ENCODE assay signal across 9 cellular contexts in genomic region chr1:8598783-8599182, GRCh38.
DNase-seq lines count a peak whose midpoint lies in the region; ATAC-seq and TF ChIP-seq lines count a peak whose summit lies in the region.
"Had no signal": no experiment of that assay in that cellular context is flagged by ENCODE, and none has a peak within 500 bp of the region (broad histone marks: within the 10 kb centered on the region; RNA-seq: fewer than 3 reads in every experiment).

No MANE protein-coding gene starts in this region.

- peaks cover 10% of the 10 kb centered on the region for H3K9me3 Mint-ChIP-seq in WTC11
- peaks cover 0 to 5% of the 10 kb centered on the region in 2 donors for H3K9me3 Mint-ChIP-seq in activated naive CD4-positive, alpha-beta T cell treated with anti-CD3 and anti-CD28 coated beads, Interleukin-2, amount 50 U/mL, for 72 hours

- H3K27ac ChIP-seq in thoracic aorta = peak overlapping the region; percentile 35 to 61

- peak overlapping the region; percentile 85 for H3K27ac Mint-ChIP-seq in WTC11
- H3K27ac Mint-ChIP-seq in activated naive CD4-positive, alpha-beta T cell treated with anti-CD3 and anti-CD28 coated beads, Interleukin-2, amount 50 U/mL, for 72 hours = no peak overlapping the region

- DNase-seq in WTC11 (ENCODE audit: low spot score) (no peak), fibroblast of pulmonary artery (ENCODE audit: low read depth) (peak; percentile 13), mucosa of gallbladder (ENCODE audit: low spot score) (peak; percentile 24), thoracic aorta (ENCODE audit: low spot score) (no peak), cortex of kidney (lab: John Stamatoyannopoulos, UW) (no peak), SKM-1 treated with dmso at 0.1 percent for 144 hours (lab: John Stamatoyannopoulos, UW; ENCODE audit: unreplicated experiment) (no peak), SW480 (ENCODE audit: low spot score) (no peak)
- DNase-seq in activated naive CD4-positive, alpha-beta T cell treated with anti-CD3 and anti-CD28 coated beads, Interleukin-2, amount 50 U/mL, for 72 hours (ENCODE audit: low spot score in 2 of 2) = no peak

- POLR2A ChIA-PET in WTC11 (lab: Charles Lee) = no interaction called here

- no peaks in the 10 kb centered on the region for H3K27me3 Mint-ChIP-seq in WTC11 (ENCODE audit: low read depth)

- peak; percentile 29 for ATAC-seq in WTC11
- ATAC-seq in thoracic aorta (ENCODE audit: insufficient number of reproducible peaks, low FRiP score, low read depth) = no peak
- ATAC-seq in activated naive CD4-positive, alpha-beta T cell treated with anti-CD3 and anti-CD28 coated beads, Interleukin-2, amount 50 U/mL, for 72 hours = no peak

- H3K36me3 Mint-ChIP-seq in WTC11 = peaks cover 14% of the 10 kb centered on the region
- peaks cover 0 to 18% of the 10 kb centered on the region in 2 donors for H3K36me3 Mint-ChIP-seq in activated naive CD4-positive, alpha-beta T cell treated with anti-CD3 and anti-CD28 coated beads, Interleukin-2, amount 50 U/mL, for 72 hours

- CTCF ChIA-PET in WTC11 (lab: Charles Lee) = interaction anchor here (0.9 to 1.5 kb wide), 3 partner anchors 73 to 250 kb away, joined by 3 to 5 read pairs (median 4); no protein-coding TSS in a partner anchor

- H3K9me3 ChIP-seq in thoracic aorta = no peaks in the 10 kb centered on the region

- H3K4me3 ChIP-seq in fibroblast of pulmonary artery (replicated peaks; ENCODE audit: low read depth, low read length) = no peak overlapping the region
- peak overlapping the region; percentile 62 for H3K4me3 ChIP-seq in thoracic aorta
- H3K4me3 ChIP-seq: lung had no signal

- TF ChIP-seq CTCF in WTC11 (IDR thresholded peaks at IDR 0.05) = no peak
- TF ChIP-seq CTCF in fibroblast of pulmonary artery (IDR thresholded peaks at IDR 0.05; ENCODE audit: low read length, missing control alignments) = no peak
- TF ChIP-seq CTCF in thoracic aorta (IDR thresholded peaks at IDR 0.05) = no peak

- H3K4me1 ChIP-seq in thoracic aorta (ENCODE audit: control insufficient read depth in 1 of 2, low read depth in 2 of 2) = peaks cover 7 to 44% of the 10 kb centered on the region in 2 donors

- H3K27me3 ChIP-seq in thoracic aorta (replicated peaks; ENCODE audit: insufficient read depth) = no peaks in the 10 kb centered on the region

- H3K4me1 Mint-ChIP-seq in WTC11 = peaks cover 50% of the 10 kb centered on the region

- H3K36me3 ChIP-seq in thoracic aorta = no peaks in the 10 kb centered on the region

- H3K4me3 Mint-ChIP-seq in WTC11 = no peak overlapping the region

TF ChIP-seq in WTC11, 78 proteins besides CTCF, POLR2A, EP300 and RAD21:
- no peak for TF ChIP-seq IRF2 (CRISPR knock-in tag; IDR thresholded peaks at IDR 0.05; ENCODE audit: borderline replicate concordance, low read depth)
- TF ChIP-seq ZNF232 (CRISPR knock-in tag; IDR thresholded peaks at IDR 0.05) = no peak
- TF ChIP-seq TP53 (CRISPR knock-in tag; IDR thresholded peaks at IDR 0.05) = no peak

Comparison
In these comparisons a context has a peak if more than half of its experiments do, and no peak if none do; other contexts are left out.
1. DNase-seq: peak in fibroblast of pulmonary artery (single experiment) and mucosa of gallbladder (single experiment); none in WTC11 (single experiment), thoracic aorta (single experiment), cortex of kidney (single experiment), SKM-1 treated with dmso at 0.1 percent for 144 hours (single experiment), SW480 (single experiment) and activated naive CD4-positive, alpha-beta T cell treated with anti-CD3 and anti-CD28 coated beads, Interleukin-2, amount 50 U/mL, for 72 hours (0 of 2).